Comparison of ENCODE assay signal across 29 cellular contexts in the genomic region with DNA sequence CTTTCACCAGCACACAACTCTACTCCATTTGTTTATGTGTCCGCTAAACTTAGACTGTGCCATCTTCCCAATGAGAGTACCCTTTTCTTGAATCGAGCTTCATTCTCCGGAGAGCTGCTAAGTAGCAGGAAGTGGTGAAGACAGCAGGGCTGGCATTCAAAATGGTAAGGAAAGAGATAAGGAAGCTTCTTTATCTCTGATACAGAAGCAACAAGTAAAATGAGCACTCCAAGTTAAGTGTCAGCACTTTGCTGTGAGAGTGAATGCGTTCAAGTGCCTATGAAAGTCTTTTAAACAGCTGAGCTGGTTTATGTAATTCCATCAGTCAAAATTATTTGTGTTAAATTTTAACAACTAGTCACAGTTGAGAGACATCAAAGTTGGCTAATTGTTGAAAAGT.
"Had no signal": no experiment of that assay in that cellular context is flagged by ENCODE, and none has a peak within 500 bp of the region (broad histone marks: within the 10 kb centered on the region; RNA-seq: fewer than 3 reads in every experiment).

No MANE protein-coding gene starts in this region.

- H2AFZ ChIP-seq: neural progenitor cell had no signal

- H3K36me3 ChIP-seq: left lung, lower lobe of right lung, neural progenitor cell, neutrophil, ovary, right atrium auricular region, right lobe of liver, stomach, thyroid gland, transverse colon, upper lobe of left lung had no signal

- FAIRE-seq: islet of Langerhans, kidney had no signal

- H3K27me3 ChIP-seq: left lung, neural progenitor cell, neutrophil, ovary, right atrium auricular region, right lobe of liver, stomach, testis, thyroid gland, transverse colon, upper lobe of left lung had no signal

- H3K4me1 ChIP-seq: left lung, lower lobe of right lung, neural progenitor cell, right atrium auricular region, right lobe of liver, stomach, testis, thyroid gland, transverse colon, upper lobe of left lung had no signal

- DNase-seq: hippocampal formation; immature natural killer cell; kidney; left colon; left lung; lower lobe of right lung; mammary epithelial cell; mesenchymal stem cell; naive B cell; natural killer cell; nephron progenitor cell; occipital lobe; ovary; right lobe of liver; stimulated activated CD4-positive, alpha-beta T cell treated with anti-CD3 and anti-CD28 coated beads, Interleukin-12 subunit alpha, Interleukin-12 subunit beta, amount 100 ng/mL, for 4 hours; stimulated activated CD4-positive, alpha-beta T cell treated with anti-CD3 and anti-CD28 coated beads, Interleukin-15, amount 100 ng/mL, for 24 hours; stimulated activated CD4-positive, alpha-beta T cell treated with anti-CD3 and anti-CD28 coated beads, Interleukin-2, amount 100 ng/mL, for 24 hours; stimulated activated CD4-positive, alpha-beta T cell treated with anti-CD3 and anti-CD28 coated beads, Interleukin-4, amount 100 ng/mL, for 1 hour; stimulated activated naive B cell treated with anti-CD40 and anti-IgM and Interleukin-4, amounts not matched to agents 10 μg/mL and 1 μg/mL and 100 μg/mL, for 72 hours; stimulated activated naive CD8-positive, alpha-beta T cell treated with anti-CD3 and anti-CD28 coated beads, Interleukin-15, Interleukin-2, amounts not matched to agents 100 U/mL and 50 U/mL, for 24 hours; stomach; testis; thyroid gland; transverse colon; upper lobe of left lung had no signal

- H3K4me3 ChIP-seq: left lung, lower lobe of right lung, neural progenitor cell, ovary, right atrium auricular region, right lobe of liver, stomach, testis, thyroid gland, transverse colon, upper lobe of left lung had no signal

- H3K9me3 ChIP-seq: left lung, lower lobe of right lung, neutrophil, ovary, right atrium auricular region, right lobe of liver, stomach, testis, thyroid gland, transverse colon, upper lobe of left lung had no signal

- H3K4me2 ChIP-seq: neural progenitor cell had no signal

- H3K27ac ChIP-seq: left lung, lower lobe of right lung, neural progenitor cell, neutrophil, ovary, right atrium auricular region, right lobe of liver, stomach, testis, thyroid gland, transverse colon, upper lobe of left lung had no signal

- H3K9ac ChIP-seq: neural progenitor cell had no signal
